In the genomic region with DNA sequence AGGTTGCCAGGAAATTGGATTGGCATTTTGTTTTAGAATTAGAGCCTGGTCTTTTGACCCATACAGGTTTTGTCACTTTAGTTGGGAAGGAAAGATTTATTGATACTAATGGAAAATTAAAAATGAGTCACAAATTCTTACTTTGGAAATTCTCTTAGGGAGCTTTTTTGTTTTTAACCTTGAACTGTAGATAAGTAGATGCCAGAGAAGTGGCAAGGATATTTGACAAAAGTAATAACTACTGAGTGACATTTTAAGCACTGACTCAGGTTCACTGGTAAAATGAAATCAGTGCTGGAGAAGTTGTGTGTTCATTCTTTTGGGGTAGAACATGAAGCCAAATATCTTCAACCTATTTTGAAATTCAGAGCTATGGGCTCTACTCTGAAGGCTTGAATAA, we compare ENCODE assay signal across 19 cellular contexts. TPM values are rescaled to one million over a fixed set of nuclear protein-coding genes. Genes with fewer than 3 reads are reported as not detected.
"Had no signal": no experiment of that assay in that cellular context is flagged by ENCODE, and none has a peak within 500 bp of the region (broad histone marks: within the 10 kb centered on the region; RNA-seq: fewer than 3 reads in every experiment).

No MANE protein-coding gene starts in this region.

- H3K9me3 Mint-ChIP-seq: activated CD4-positive, alpha-beta T cell treated with anti-CD3 and anti-CD28 coated beads, Interleukin-2, amount 10 ng/mL, durations not matched to agents 7 days and 5 days; dendritic cell treated with granulocyte-macrophage colony-stimulating factor and Interleukin-4, amounts not matched to agents 40 ng/mL and 50 ng/mL, for 4 days; memory B cell; neural crest cell; stimulated activated effector memory CD8-positive, alpha-beta T cell treated with anti-CD3 and anti-CD28 coated beads, Interleukin-12 subunit alpha, Interleukin-12 subunit beta, amount 100 ng/mL, for 72 hours had no signal

- H3K4me1 ChIP-seq: foreskin keratinocyte, uterus had no signal

- H3K36me3 Mint-ChIP-seq: memory B cell had no signal

- H3K4me3 Mint-ChIP-seq: dendritic cell treated with granulocyte-macrophage colony-stimulating factor and Interleukin-4, amounts not matched to agents 40 ng/mL and 50 ng/mL, for 4 days; memory B cell; neural crest cell; stimulated activated effector memory CD8-positive, alpha-beta T cell treated with anti-CD3 and anti-CD28 coated beads, Interleukin-12 subunit alpha, Interleukin-12 subunit beta, amount 100 ng/mL, for 72 hours had no signal

- H3K4me3 ChIP-seq: body of pancreas, cardiac muscle cell, right lobe of liver, skin epidermis, transverse colon, uterus had no signal

- H3K36me3 ChIP-seq: cardiac muscle cell, right lobe of liver, transverse colon, uterus had no signal

- H3K27ac Mint-ChIP-seq: memory B cell had no signal

- H3K27ac ChIP-seq: cardiac muscle cell, foreskin keratinocyte, right lobe of liver, transverse colon, uterus had no signal

- DNase-seq: activated CD4-positive, alpha-beta T cell treated with anti-CD3 and anti-CD28 coated beads, Interleukin-2, amount 10 ng/mL, durations not matched to agents 7 days and 5 days; activated naive CD4-positive, alpha-beta T cell; anterior cingulate cortex; body of pancreas; effector CD4-positive, alpha-beta T cell; erythroblast; foreskin keratinocyte; left colon; occipital lobe; right lobe of liver; stimulated activated CD4-positive, alpha-beta T cell treated with anti-CD3 and anti-CD28 coated beads, Interleukin-1b, Interleukin-23, amount 100 ng/mL, for 48 hours; transverse colon; uterus had no signal

- H3K9me3 ChIP-seq: body of pancreas, right lobe of liver, transverse colon, uterus had no signal

- H3K27me3 Mint-ChIP-seq: activated CD4-positive, alpha-beta T cell treated with anti-CD3 and anti-CD28 coated beads, Interleukin-2, amount 10 ng/mL, durations not matched to agents 7 days and 5 days; dendritic cell treated with granulocyte-macrophage colony-stimulating factor and Interleukin-4, amounts not matched to agents 40 ng/mL and 50 ng/mL, for 4 days had no signal

- ATAC-seq: body of pancreas; foreskin keratinocyte; left colon; right lobe of liver; stimulated activated effector memory CD8-positive, alpha-beta T cell treated with anti-CD3 and anti-CD28 coated beads, Interleukin-12 subunit alpha, Interleukin-12 subunit beta, amount 100 ng/mL, for 72 hours had no signal

- H3K27me3 ChIP-seq: body of pancreas, cardiac muscle cell, foreskin keratinocyte, right lobe of liver, transverse colon, uterus had no signal

RNA-seq across cellular contexts. Expression of gene LDLRAD4, which starts 56.5 kb away (rescaled TPM):
- total RNA-seq: foreskin keratinocyte had no signal
